ENCODE assay signal across 1 cellular context in genomic region chr4:56387023-56388001, GRCh38.
A peak's percentile ranks its signal among the peaks of the same experiment; 100 is the strongest.
TF ChIP-seq lines count a peak whose summit lies in the region.

Gene AASDH, minus strand, starts transcription at chr4:56387491. Its CDS starts 3,192 bp downstream, at chr4:56384299.

TF ChIP-seq in HepG2, 621 proteins besides CTCF, POLR2A, EP300 and RAD21 (continued from another document and continues in another):
- TF ChIP-seq CERS6 (CRISPR knock-in tag; IDR thresholded peaks at IDR 0.05), result no peak
- no peak for TF ChIP-seq SP1 (IDR thresholded peaks at IDR 0.05)
- TF ChIP-seq SP1 (CRISPR knock-in tag; IDR thresholded peaks at IDR 0.05), result no peak
- peak; percentile 62; the same call in 1 of the 2 replicates for TF ChIP-seq ZNF788 (CRISPR knock-in tag; IDR thresholded peaks at IDR 0.05; ENCODE audit: borderline replicate concordance)
- TF ChIP-seq U2AF2 (IDR thresholded peaks at IDR 0.05; ENCODE audit: low read depth, low read length), result no peak
- TF ChIP-seq MTA1 (CRISPR knock-in tag; IDR thresholded peaks at IDR 0.05; ENCODE audit: borderline replicate concordance), result peak; percentile 78; the same call in 1 of the 2 replicates
- no peak for TF ChIP-seq ZNF260 (CRISPR knock-in tag; IDR thresholded peaks at IDR 0.05; ENCODE audit: borderline replicate concordance, low read depth)
- TF ChIP-seq REXO4 (CRISPR knock-in tag; IDR thresholded peaks at IDR 0.05; ENCODE audit: borderline replicate concordance), result no peak
- no peak for TF ChIP-seq TSC22D2 (CRISPR knock-in tag; IDR thresholded peaks at IDR 0.05; ENCODE audit: borderline replicate concordance)
- no peak for TF ChIP-seq IKZF1 (IDR thresholded peaks at IDR 0.05)
- no peak for TF ChIP-seq FOSL1 (CRISPR knock-in tag; IDR thresholded peaks at IDR 0.05; ENCODE audit: borderline replicate concordance)
- no peak for TF ChIP-seq SMAD9 (CRISPR knock-in tag; IDR thresholded peaks at IDR 0.05)
- 0 out of 2 replicates have a peak, but pooled peaks have one; percentile 48 for TF ChIP-seq ZNF749 (CRISPR knock-in tag; IDR thresholded peaks at IDR 0.05; ENCODE audit: borderline replicate concordance)
- TF ChIP-seq ZBTB37 (CRISPR knock-in tag; IDR thresholded peaks at IDR 0.05), result no peak
- no peak for TF ChIP-seq SNRNP70 (IDR thresholded peaks at IDR 0.05; ENCODE audit: low read depth, low read length)
- TF ChIP-seq TFDP1 (CRISPR knock-in tag; IDR thresholded peaks at IDR 0.05; ENCODE audit: borderline replicate concordance), result peak; percentile 31; the same call in 1 of the 2 replicates
- TF ChIP-seq ARID2 (CRISPR knock-in tag; IDR thresholded peaks at IDR 0.05; ENCODE audit: borderline replicate concordance), result no peak
- TF ChIP-seq XRCC5 (optimal IDR thresholded peaks at IDR 0.05; ENCODE audit: low read length), result no peak
- peak; percentile 29; the same call in 1 of the 2 replicates for TF ChIP-seq GZF1 (CRISPR knock-in tag; IDR thresholded peaks at IDR 0.05)
- TF ChIP-seq FOXA1 (IDR thresholded peaks at IDR 0.05), result no peak
- TF ChIP-seq FOXA1 (CRISPR knock-in tag; IDR thresholded peaks at IDR 0.05), result peak; percentile 89
- no peak for TF ChIP-seq HHEX (CRISPR knock-in tag; IDR thresholded peaks at IDR 0.05)
- no peak for TF ChIP-seq ZNF33B (CRISPR knock-in tag; IDR thresholded peaks at IDR 0.05)
- TF ChIP-seq ZNF780A (CRISPR knock-in tag; IDR thresholded peaks at IDR 0.05), result no peak
- TF ChIP-seq RCOR2 (CRISPR knock-in tag; IDR thresholded peaks at IDR 0.05), result peak; percentile 16; the same call in 1 of the 2 replicates
- TF ChIP-seq KDM5A (IDR thresholded peaks at IDR 0.05; ENCODE audit: borderline replicate concordance, low read length), result peak; percentile 98
- TF ChIP-seq KDM5B (CRISPR knock-in tag; IDR thresholded peaks at IDR 0.05; ENCODE audit: borderline replicate concordance), result peak; percentile 90; the same call in 1 of the 2 replicates
- TF ChIP-seq ELF4 (CRISPR knock-in tag; IDR thresholded peaks at IDR 0.05; ENCODE audit: borderline replicate concordance), result no peak
- TF ChIP-seq MBD4 (IDR thresholded peaks at IDR 0.05; ENCODE audit: borderline replicate concordance, low read length), result no peak
- TF ChIP-seq HIVEP1 (CRISPR knock-in tag; IDR thresholded peaks at IDR 0.05), result peak; percentile 46; the same call in 1 of the 2 replicates
- TF ChIP-seq USF2 (IDR thresholded peaks at IDR 0.05; ENCODE audit: low read depth, low read length), result no peak
- TF ChIP-seq USF2 (CRISPR knock-in tag; IDR thresholded peaks at IDR 0.05; ENCODE audit: borderline replicate concordance), result no peak
- no peak for TF ChIP-seq ZXDC (CRISPR knock-in tag; IDR thresholded peaks at IDR 0.05)
- no peak for TF ChIP-seq DBP (CRISPR knock-in tag; IDR thresholded peaks at IDR 0.05; ENCODE audit: not compliant biosample characterization)
- TF ChIP-seq ZSCAN30 (CRISPR knock-in tag; IDR thresholded peaks at IDR 0.05), result 0 out of 2 replicates have a peak, but pooled peaks have one; percentile 68
- TF ChIP-seq ZBTB3 (CRISPR knock-in tag; IDR thresholded peaks at IDR 0.05; ENCODE audit: borderline replicate concordance, low read depth), result 0 out of 2 replicates have a peak, but pooled peaks have one; percentile 73
- TF ChIP-seq ZNF761 (CRISPR knock-in tag; conservative IDR thresholded peaks at IDR 0.05), result peak; percentile 55; the same call in 1 of the 2 replicates
- TF ChIP-seq CEBPB (IDR thresholded peaks at IDR 0.05; ENCODE audit: borderline replicate concordance, low read depth, low read length), result peak; percentile 27; the same call in 1 of the 2 replicates
- no peak for TF ChIP-seq HMG20A (CRISPR knock-in tag; IDR thresholded peaks at IDR 0.05; ENCODE audit: borderline replicate concordance)
- TF ChIP-seq GTF3A (CRISPR knock-in tag; conservative IDR thresholded peaks at IDR 0.05), result 0 out of 2 replicates have a peak, but pooled peaks have one; percentile 50
- TF ChIP-seq KLF16 (CRISPR knock-in tag; IDR thresholded peaks at IDR 0.05), result peak in 1 of 2 experiments; percentile 81; a peak in 2 of 4 replicates
- no peak for TF ChIP-seq SUZ12 (IDR thresholded peaks at IDR 0.05; ENCODE audit: low read depth, low read length)
- TF ChIP-seq AKNA (CRISPR knock-in tag; IDR thresholded peaks at IDR 0.05; ENCODE audit: borderline replicate concordance), result no peak
- TF ChIP-seq JUNB (CRISPR knock-in tag; IDR thresholded peaks at IDR 0.05; ENCODE audit: borderline replicate concordance), result no peak
- 0 out of 2 replicates have a peak, but pooled peaks have one; percentile 5 for TF ChIP-seq ZBTB33 (CRISPR knock-in tag; IDR thresholded peaks at IDR 0.05)
- TF ChIP-seq PRPF4 (IDR thresholded peaks at IDR 0.05; ENCODE audit: low read depth, low read length, poor library complexity, severe bottlenecking), result no peak
- no peak for TF ChIP-seq WIZ (CRISPR knock-in tag; IDR thresholded peaks at IDR 0.05)
